In the genomic region with DNA sequence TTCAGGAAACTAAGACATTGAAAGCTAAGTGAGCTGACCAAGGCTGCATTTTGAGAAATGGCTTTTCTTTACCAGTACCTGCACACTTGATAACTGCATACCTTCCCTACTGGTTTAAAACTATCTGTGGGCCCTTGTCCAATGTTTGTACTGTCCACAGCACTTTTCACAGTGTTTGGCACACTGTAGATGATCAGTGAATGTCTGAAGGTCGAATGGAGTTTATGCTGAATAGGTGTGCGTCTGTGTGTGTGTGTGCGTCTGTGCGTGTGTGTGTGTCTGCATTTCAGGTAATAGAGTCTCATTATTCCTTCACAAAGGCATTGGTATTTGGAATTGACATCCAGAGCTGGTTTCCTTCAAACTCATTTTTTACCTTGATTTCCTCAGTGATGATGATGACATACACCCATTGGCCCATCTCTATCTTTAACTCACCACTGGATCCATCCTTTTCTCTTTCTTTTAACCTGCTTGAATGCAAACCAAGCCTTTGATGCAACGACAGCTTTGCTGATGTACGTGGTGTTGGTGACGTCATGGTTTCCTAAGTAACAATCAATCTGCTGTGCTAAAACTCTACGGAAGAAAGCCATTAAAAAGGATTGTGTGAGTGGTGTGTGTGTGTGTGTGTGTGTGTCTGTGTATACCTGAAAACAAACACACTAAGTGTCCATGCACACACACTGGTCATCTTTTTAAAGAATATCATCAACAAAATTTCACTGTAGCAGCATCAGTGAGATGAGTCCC, we compare ENCODE assay signal across 1 cellular context.
TF ChIP-seq lines count a peak whose summit lies in the region.

No MANE protein-coding gene starts in this region.

TF ChIP-seq in GM23338, 12 proteins besides CTCF, POLR2A, EP300 and RAD21 (continued from another document):
- TF ChIP-seq, protein P1, sequence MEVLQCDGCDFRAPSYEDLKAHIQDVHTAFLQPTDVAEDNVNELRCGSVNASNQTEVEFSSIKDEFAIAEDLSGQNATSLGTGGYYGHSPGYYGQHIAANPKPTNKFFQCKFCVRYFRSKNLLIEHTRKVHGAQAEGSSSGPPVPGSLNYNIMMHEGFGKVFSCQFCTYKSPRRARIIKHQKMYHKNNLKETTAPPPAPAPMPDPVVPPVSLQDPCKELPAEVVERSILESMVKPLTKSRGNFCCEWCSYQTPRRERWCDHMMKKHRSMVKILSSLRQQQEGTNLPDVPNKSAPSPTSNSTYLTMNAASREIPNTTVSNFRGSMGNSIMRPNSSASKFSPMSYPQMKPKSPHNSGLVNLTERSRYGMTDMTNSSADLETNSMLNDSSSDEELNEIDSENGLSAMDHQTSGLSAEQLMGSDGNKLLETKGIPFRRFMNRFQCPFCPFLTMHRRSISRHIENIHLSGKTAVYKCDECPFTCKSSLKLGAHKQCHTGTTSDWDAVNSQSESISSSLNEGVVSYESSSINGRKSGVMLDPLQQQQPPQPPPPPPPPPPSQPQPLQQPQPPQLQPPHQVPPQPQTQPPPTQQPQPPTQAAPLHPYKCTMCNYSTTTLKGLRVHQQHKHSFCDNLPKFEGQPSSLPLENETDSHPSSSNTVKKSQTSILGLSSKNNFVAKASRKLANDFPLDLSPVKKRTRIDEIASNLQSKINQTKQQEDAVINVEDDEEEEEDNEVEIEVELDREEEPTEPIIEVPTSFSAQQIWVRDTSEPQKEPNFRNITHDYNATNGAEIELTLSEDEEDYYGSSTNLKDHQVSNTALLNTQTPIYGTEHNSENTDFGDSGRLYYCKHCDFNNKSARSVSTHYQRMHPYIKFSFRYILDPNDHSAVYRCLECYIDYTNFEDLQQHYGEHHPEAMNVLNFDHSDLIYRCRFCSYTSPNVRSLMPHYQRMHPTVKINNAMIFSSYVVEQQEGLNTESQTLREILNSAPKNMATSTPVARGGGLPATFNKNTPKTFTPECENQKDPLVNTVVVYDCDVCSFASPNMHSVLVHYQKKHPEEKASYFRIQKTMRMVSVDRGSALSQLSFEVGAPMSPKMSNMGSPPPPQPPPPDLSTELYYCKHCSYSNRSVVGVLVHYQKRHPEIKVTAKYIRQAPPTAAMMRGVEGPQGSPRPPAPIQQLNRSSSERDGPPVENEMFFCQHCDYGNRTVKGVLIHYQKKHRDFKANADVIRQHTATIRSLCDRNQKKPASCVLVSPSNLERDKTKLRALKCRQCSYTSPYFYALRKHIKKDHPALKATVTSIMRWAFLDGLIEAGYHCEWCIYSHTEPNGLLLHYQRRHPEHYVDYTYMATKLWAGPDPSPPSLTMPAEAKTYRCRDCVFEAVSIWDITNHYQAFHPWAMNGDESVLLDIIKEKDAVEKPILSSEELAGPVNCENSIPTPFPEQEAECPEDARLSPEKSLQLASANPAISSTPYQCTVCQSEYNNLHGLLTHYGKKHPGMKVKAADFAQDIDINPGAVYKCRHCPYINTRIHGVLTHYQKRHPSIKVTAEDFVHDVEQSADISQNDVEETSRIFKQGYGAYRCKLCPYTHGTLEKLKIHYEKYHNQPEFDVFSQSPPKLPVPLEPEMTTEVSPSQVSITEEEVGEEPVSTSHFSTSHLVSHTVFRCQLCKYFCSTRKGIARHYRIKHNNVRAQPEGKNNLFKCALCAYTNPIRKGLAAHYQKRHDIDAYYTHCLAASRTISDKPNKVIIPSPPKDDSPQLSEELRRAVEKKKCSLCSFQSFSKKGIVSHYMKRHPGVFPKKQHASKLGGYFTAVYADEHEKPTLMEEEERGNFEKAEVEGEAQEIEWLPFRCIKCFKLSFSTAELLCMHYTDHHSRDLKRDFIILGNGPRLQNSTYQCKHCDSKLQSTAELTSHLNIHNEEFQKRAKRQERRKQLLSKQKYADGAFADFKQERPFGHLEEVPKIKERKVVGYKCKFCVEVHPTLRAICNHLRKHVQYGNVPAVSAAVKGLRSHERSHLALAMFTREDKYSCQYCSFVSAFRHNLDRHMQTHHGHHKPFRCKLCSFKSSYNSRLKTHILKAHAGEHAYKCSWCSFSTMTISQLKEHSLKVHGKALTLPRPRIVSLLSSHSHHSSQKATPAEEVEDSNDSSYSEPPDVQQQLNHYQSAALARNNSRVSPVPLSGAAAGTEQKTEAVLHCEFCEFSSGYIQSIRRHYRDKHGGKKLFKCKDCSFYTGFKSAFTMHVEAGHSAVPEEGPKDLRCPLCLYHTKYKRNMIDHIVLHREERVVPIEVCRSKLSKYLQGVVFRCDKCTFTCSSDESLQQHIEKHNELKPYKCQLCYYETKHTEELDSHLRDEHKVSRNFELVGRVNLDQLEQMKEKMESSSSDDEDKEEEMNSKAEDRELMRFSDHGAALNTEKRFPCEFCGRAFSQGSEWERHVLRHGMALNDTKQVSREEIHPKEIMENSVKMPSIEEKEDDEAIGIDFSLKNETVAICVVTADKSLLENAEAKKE (CRISPR knock-in tag; IDR thresholded peaks at IDR 0.05), result no peak
